In genomic region chr16:21300309-21301167, GRCh38 we compare ENCODE assay signal across 8 cellular contexts. TPM values are rescaled to one million over a fixed set of nuclear protein-coding genes. Genes with fewer than 3 reads are reported as not detected.
DNase-seq lines count a peak whose midpoint lies in the region; ATAC-seq and TF ChIP-seq lines count a peak whose summit lies in the region.

No MANE protein-coding gene starts in this region.

- H3K36me3 ChIP-seq in BJ (ENCODE audit: control insufficient read depth, insufficient read depth, low read length), result no peaks in the 10 kb centered on the region
- no peaks in the 10 kb centered on the region for H3K36me3 ChIP-seq in effector memory CD4-positive, alpha-beta T cell (ENCODE audit: control insufficient read depth, insufficient read depth, low read length)

- DNase-seq in BJ (ENCODE audit: low read depth) (peak; percentile 100), NCI-H2171 treated with DMSO at 0.1 percent for 48 hours (lab: John Stamatoyannopoulos, UW) (peak; percentile 95), lower leg skin (ENCODE audit: low spot score in 2 of 2) (peak; percentile 98 to 99)
- peak in 1 of 3 donors; percentile 10 for DNase-seq in effector memory CD4-positive, alpha-beta T cell
- peak; percentile 39 for DNase-seq in stimulated activated CD4-positive, alpha-beta T cell treated with anti-CD3 and anti-CD28 coated beads, Interleukin-4, amount 100 ng/mL, for 4 hours

- intact Hi-C loops in lower leg skin (cut with DNase I; ENCODE audit: low total_unique reads), result no loop called here

- ATAC-seq in GM18907 (IDR thresholded peaks at IDR 0.05; ENCODE audit: unreplicated experiment) (peak; percentile 53), HG03108 (IDR thresholded peaks at IDR 0.05; ENCODE audit: unreplicated experiment) (peak; percentile 45)

- peaks cover 11% of the 10 kb centered on the region for H3K4me1 ChIP-seq in effector memory CD4-positive, alpha-beta T cell (ENCODE audit: control insufficient read depth, insufficient read depth, low read length, poor library complexity, severe bottlenecking)

- CTCF ChIA-PET in BJ (lab: Yijun Ruan, JAX), result interaction anchor here (0.6 to 3.5 kb wide), 31 partner anchors 9 to 1393 kb away, joined by 3 to 39 read pairs (median 4); partner anchors contain the start of genes CRYM and LDAF1

- POLR2A ChIA-PET in BJ (lab: Charles Lee), result interaction anchor here (0.6 kb wide), 2 partner anchors 411 to 559 kb away, joined by 6 to 25 read pairs; partner anchors contain the start of gene THUMPD1

- TF ChIP-seq CTCF in BJ (IDR thresholded peaks at IDR 0.05; ENCODE audit: insufficient read depth, low read depth, low read length), result peak; percentile 92
- peak; percentile 90 for TF ChIP-seq CTCF in VCaP (conservative IDR thresholded peaks at IDR 0.05)
- peak in 1 of 3 donors; percentile 91 for TF ChIP-seq CTCF in lower leg skin (IDR thresholded peaks at IDR 0.05)

- no peak for TF ChIP-seq POLR2A in lower leg skin (IDR thresholded peaks at IDR 0.05)

- H3K27me3 ChIP-seq in BJ (ENCODE audit: control insufficient read depth, insufficient read depth, low read length), result no peaks in the 10 kb centered on the region
- H3K27me3 ChIP-seq in effector memory CD4-positive, alpha-beta T cell (replicated peaks; ENCODE audit: control insufficient read depth, insufficient read depth, low read length, poor library complexity, severe bottlenecking), result no peaks in the 10 kb centered on the region

- H3K4me3 ChIP-seq in BJ (ENCODE audit: low read depth, low read length), result peak overlapping the region; percentile 75
- peak overlapping the region; percentile 73 for H3K4me3 ChIP-seq in effector memory CD4-positive, alpha-beta T cell (ENCODE audit: insufficient read depth, low read depth, low read length, poor library complexity, severe bottlenecking)
- H3K4me3 ChIP-seq in lower leg skin (ENCODE audit: low read depth, poor library complexity, severe bottlenecking), result peak overlapping the region; percentile 71

- H3K9me3 ChIP-seq in effector memory CD4-positive, alpha-beta T cell (ENCODE audit: control insufficient read depth, low read length), result no peaks in the 10 kb centered on the region

- WGBS in lower leg skin, 2 donors, result 0% methylated on average over 36 of the region's 36 CpGs

- peak overlapping the region; percentile 61 for H3K27ac ChIP-seq in VCaP
- no peak overlapping the region for H3K27ac ChIP-seq in effector memory CD4-positive, alpha-beta T cell (ENCODE audit: insufficient read depth, low read length, poor library complexity, severe bottlenecking)

RNA-seq across cellular contexts. Expression of gene CRYM, which starts 22.4 kb away (rescaled TPM):
- not detected in 2 replicates for polyA plus RNA-seq in BJ (2011; rRNA removed)
- not detected in 2 replicates for polyA minus RNA-seq in BJ (2011; rRNA and poly(A)+ RNA removed)
- 1 to 10 TPM; 1.5 to 2.8 (median 2.2) TPM for total RNA-seq in lower leg skin
